In genomic region chr15:51727141-51727897, GRCh38 we compare ENCODE assay signal across 9 cellular contexts.
DNase-seq lines count a peak whose midpoint lies in the region; ATAC-seq and TF ChIP-seq lines count a peak whose summit lies in the region.
"Had no signal": no experiment of that assay in that cellular context is flagged by ENCODE, and none has a peak within 500 bp of the region (broad histone marks: within the 10 kb centered on the region; RNA-seq: fewer than 3 reads in every experiment).

No MANE protein-coding gene starts in this region.

- H3K27me3 Mint-ChIP-seq in activated naive CD4-positive, alpha-beta T cell treated with anti-CD3 and anti-CD28 coated beads, Interleukin-2, amount 50 U/mL, for 24 hours, result no peaks in the 10 kb centered on the region

- DNase-seq in activated naive CD4-positive, alpha-beta T cell (lab: John Stamatoyannopoulos, UW), result no peak
- peak; percentile 22 for DNase-seq in epithelial cell of esophagus (ENCODE audit: low read depth)
- no peak for DNase-seq in stimulated activated effector memory CD8-positive, alpha-beta T cell treated with anti-CD3 and anti-CD28 coated beads, Interleukin-12 subunit alpha, Interleukin-12 subunit beta, amount 100 ng/mL, for 72 hours (ENCODE audit: low spot score in 2 of 2)
- no peak for DNase-seq in head of caudate nucleus
- DNase-seq in LoVo (ENCODE audit: low spot score), result no peak

- intact Hi-C loops in head of caudate nucleus (cut with DNase I), result no loop called here

- H3K9me2 ChIP-seq in Loucy (replicated peaks; ENCODE audit: low read depth, low read length), result no peaks in the 10 kb centered on the region

- peaks cover 48% of the 10 kb centered on the region for H3K4me1 ChIP-seq in Loucy (ENCODE audit: insufficient read depth, low read length, poor library complexity, severe bottlenecking)

- peaks cover 5% of the 10 kb centered on the region for H3K36me3 Mint-ChIP-seq in activated naive CD4-positive, alpha-beta T cell treated with anti-CD3 and anti-CD28 coated beads, Interleukin-2, amount 50 U/mL, for 24 hours
- H3K36me3 Mint-ChIP-seq in stimulated activated effector memory CD8-positive, alpha-beta T cell treated with anti-CD3 and anti-CD28 coated beads, Interleukin-12 subunit alpha, Interleukin-12 subunit beta, amount 100 ng/mL, for 72 hours, result peaks cover 23% of the 10 kb centered on the region

- H3K4me1 Mint-ChIP-seq in activated naive CD4-positive, alpha-beta T cell treated with anti-CD3 and anti-CD28 coated beads, Interleukin-2, amount 50 U/mL, for 24 hours, result peaks cover 81% of the 10 kb centered on the region
- peaks cover 70% of the 10 kb centered on the region for H3K4me1 Mint-ChIP-seq in stimulated activated effector memory CD8-positive, alpha-beta T cell treated with anti-CD3 and anti-CD28 coated beads, Interleukin-12 subunit alpha, Interleukin-12 subunit beta, amount 100 ng/mL, for 72 hours

- H3K9me3 Mint-ChIP-seq in activated naive CD4-positive, alpha-beta T cell treated with anti-CD3 and anti-CD28 coated beads, Interleukin-2, amount 50 U/mL, for 24 hours, result no peaks in the 10 kb centered on the region
- H3K9me3 Mint-ChIP-seq in stimulated activated effector memory CD8-positive, alpha-beta T cell treated with anti-CD3 and anti-CD28 coated beads, Interleukin-12 subunit alpha, Interleukin-12 subunit beta, amount 100 ng/mL, for 72 hours, result no peaks in the 10 kb centered on the region

- peak overlapping the region; percentile 80 for H3K27ac Mint-ChIP-seq in activated naive CD4-positive, alpha-beta T cell treated with anti-CD3 and anti-CD28 coated beads, Interleukin-2, amount 50 U/mL, for 24 hours
- H3K27ac Mint-ChIP-seq in stimulated activated effector memory CD8-positive, alpha-beta T cell treated with anti-CD3 and anti-CD28 coated beads, Interleukin-12 subunit alpha, Interleukin-12 subunit beta, amount 100 ng/mL, for 72 hours, result peak overlapping the region; percentile 80

- peak; percentile 79 for ATAC-seq in stimulated activated effector memory CD8-positive, alpha-beta T cell treated with anti-CD3 and anti-CD28 coated beads, Interleukin-12 subunit alpha, Interleukin-12 subunit beta, amount 100 ng/mL, for 72 hours
- no peak for ATAC-seq in GM18511 (IDR thresholded peaks at IDR 0.05; ENCODE audit: unreplicated experiment)

- no peak overlapping the region for H2AFZ ChIP-seq in Loucy (ENCODE audit: low read length)

- no peak overlapping the region for H3K9ac ChIP-seq in Loucy (ENCODE audit: low read depth, low read length, poor library complexity, severe bottlenecking)

- H3K9me3 ChIP-seq in Loucy (ENCODE audit: insufficient read depth, low read depth, low read length), result no peaks in the 10 kb centered on the region
- H3K9me3 ChIP-seq: tibial nerve had no signal

- peaks cover 4% of the 10 kb centered on the region; the same call in 1 of the 2 replicates for H3F3A ChIP-seq in Loucy (ENCODE audit: low read depth)

- H3K4me3 ChIP-seq in Loucy (ENCODE audit: low read length, poor library complexity, severe bottlenecking), result no peak overlapping the region
- no peak overlapping the region for H3K4me3 ChIP-seq in epithelial cell of esophagus (ENCODE audit: low read length)
- H3K4me3 ChIP-seq: tibial nerve had no signal

- H3K79me2 ChIP-seq in Loucy (ENCODE audit: insufficient read depth, low read length), result peaks cover 66% of the 10 kb centered on the region

- TF ChIP-seq CTCF in Loucy (conservative IDR thresholded peaks at IDR 0.05; ENCODE audit: low read length), result peak; percentile 55
- TF ChIP-seq CTCF in epithelial cell of esophagus (IDR thresholded peaks at IDR 0.05; ENCODE audit: insufficient read depth, low read depth, low read length, missing control alignments), result no peak

- peaks cover 16% of the 10 kb centered on the region for H3K36me3 ChIP-seq in Loucy (ENCODE audit: insufficient read depth, low read length)
- H3K36me3 ChIP-seq: tibial nerve had no signal

- H3K27me3 ChIP-seq in Loucy (ENCODE audit: insufficient read depth, low read length, poor library complexity, severe bottlenecking), result no peaks in the 10 kb centered on the region
- H3K27me3 ChIP-seq: tibial nerve had no signal

- H3K4me2 ChIP-seq in Loucy (ENCODE audit: low read depth, low read length, poor library complexity, severe bottlenecking), result peak overlapping the region; percentile 33

- no peak overlapping the region for H3K4me3 Mint-ChIP-seq in activated naive CD4-positive, alpha-beta T cell treated with anti-CD3 and anti-CD28 coated beads, Interleukin-2, amount 50 U/mL, for 24 hours
- no peak overlapping the region for H3K4me3 Mint-ChIP-seq in stimulated activated effector memory CD8-positive, alpha-beta T cell treated with anti-CD3 and anti-CD28 coated beads, Interleukin-12 subunit alpha, Interleukin-12 subunit beta, amount 100 ng/mL, for 72 hours

- peaks cover 20% of the 10 kb centered on the region for H4K20me1 ChIP-seq in Loucy (ENCODE audit: insufficient read depth, low read length, poor library complexity, severe bottlenecking)
